In the genomic region with DNA sequence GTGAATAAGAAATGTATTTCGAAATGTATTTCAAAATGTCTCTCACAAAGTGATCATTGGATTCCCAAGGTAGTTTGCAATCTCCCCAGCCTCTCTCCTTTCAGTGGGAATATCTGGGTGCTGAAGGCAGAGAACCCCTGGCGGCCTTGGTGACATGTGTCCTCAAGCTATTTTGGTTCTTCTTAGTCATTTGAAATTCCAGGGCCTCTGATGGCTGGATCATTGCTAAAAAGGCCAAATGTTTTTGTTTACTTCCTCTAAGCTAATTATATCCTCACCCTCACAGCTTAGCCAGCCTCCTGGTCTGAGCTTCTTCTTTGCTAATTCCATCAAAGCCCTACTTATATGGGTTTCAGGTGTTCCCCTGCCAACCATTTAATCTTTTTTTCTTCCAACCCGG, we compare ENCODE assay signal across 22 cellular contexts.
A peak's percentile ranks its signal among the peaks of the same experiment; 100 is the strongest.
DNase-seq lines count a peak whose midpoint lies in the region; ATAC-seq and TF ChIP-seq lines count a peak whose summit lies in the region.
"Had no signal": no experiment of that assay in that cellular context is flagged by ENCODE, and none has a peak within 500 bp of the region (broad histone marks: within the 10 kb centered on the region; RNA-seq: fewer than 3 reads in every experiment).

No MANE protein-coding gene starts in this region.

- DNase-seq in EL (peak; percentile 20), adrenal gland (peak; percentile 18 to 65 (median 42)), neural progenitor cell (ENCODE audit: low spot score) (peak; percentile 18), MG63 (no peak), epidermal melanocyte (ENCODE audit: insufficient read length, low spot score) (no peak)
- DNase-seq: activated CD4-positive, alpha-beta memory T cell treated with anti-CD3 and anti-CD28 coated beads, Interleukin-2, amount 10 ng/mL, durations not matched to agents 7 days and 5 days; activated T-cell treated with anti-CD3 and anti-CD28 coated beads, Interleukin-2, amount 50 U/mL, for 4 hours; DMS79 treated with DMSO at 0.1 percent for 48 hours; esophagus squamous epithelium; hypothalamus; left colon; naive B cell; NCI-H187 treated with DMSO at 0.1 percent for 48 hours; Peyer's patch; spleen; SW 1271; tibial artery had no signal

- H3K4me3 Mint-ChIP-seq in neural progenitor cell, result no peak overlapping the region
- H3K4me3 Mint-ChIP-seq: activated CD4-positive, alpha-beta memory T cell treated with anti-CD3 and anti-CD28 coated beads, Interleukin-2, amount 10 ng/mL, durations not matched to agents 7 days and 5 days; activated T-cell treated with anti-CD3 and anti-CD28 coated beads, Interleukin-2, amount 50 U/mL, for 4 hours; CD14-positive monocyte; naive B cell had no signal

- H3K4me2 ChIP-seq in Loucy (ENCODE audit: low read depth, low read length, poor library complexity, severe bottlenecking) (no peak overlapping the region), neural progenitor cell (no peak overlapping the region)

- H3K27me3 Mint-ChIP-seq in neural progenitor cell (ENCODE audit: insufficient read depth, low read depth), result peaks cover 4% of the 10 kb centered on the region

- H3K27me3 ChIP-seq in Loucy (ENCODE audit: insufficient read depth, low read length, poor library complexity, severe bottlenecking), result no peaks in the 10 kb centered on the region
- no peaks in the 10 kb centered on the region for H3K27me3 ChIP-seq in adrenal gland
- H3K27me3 ChIP-seq in neural progenitor cell, result no peaks in the 10 kb centered on the region
- no peaks in the 10 kb centered on the region for H3K27me3 ChIP-seq in MG63
- H3K27me3 ChIP-seq: breast epithelium, esophagus squamous epithelium, Peyer's patch, tibial artery had no signal

- no peaks in the 10 kb centered on the region for H3K9me2 ChIP-seq in Loucy (replicated peaks; ENCODE audit: low read depth, low read length)

- H3K4me3 ChIP-seq in Loucy (ENCODE audit: low read length, poor library complexity, severe bottlenecking) (no peak overlapping the region), adrenal gland (no peak overlapping the region), neural progenitor cell (no peak overlapping the region), MG63 (no peak overlapping the region)
- H3K4me3 ChIP-seq: breast epithelium, esophagus squamous epithelium, Peyer's patch, spleen, tibial artery had no signal

- H3K36me3 ChIP-seq in Loucy (ENCODE audit: insufficient read depth, low read length), result no peaks in the 10 kb centered on the region
- H3K36me3 ChIP-seq in adrenal gland (replicated peaks in 1 of 2), result no peaks in the 10 kb centered on the region
- no peaks in the 10 kb centered on the region for H3K36me3 ChIP-seq in neural progenitor cell
- H3K36me3 ChIP-seq in MG63, result no peaks in the 10 kb centered on the region
- H3K36me3 ChIP-seq: breast epithelium, esophagus squamous epithelium, Peyer's patch, spleen, tibial artery had no signal

- TF ChIP-seq CTCF in Loucy (conservative IDR thresholded peaks at IDR 0.05; ENCODE audit: low read length) (no peak), adrenal gland (IDR thresholded peaks at IDR 0.05) (peak in 2 of 6 experiments; percentile 3 to 11), neural progenitor cell (IDR thresholded peaks at IDR 0.05) (no peak)

- H2AFZ ChIP-seq in Loucy (ENCODE audit: low read length) (peak overlapping the region; percentile 44; the same call in 1 of the 2 replicates), neural progenitor cell (replicated peaks) (no peak overlapping the region)

- H3K4me1 ChIP-seq in Loucy (ENCODE audit: insufficient read depth, low read length, poor library complexity, severe bottlenecking), result peaks cover 3% of the 10 kb centered on the region
- H3K4me1 ChIP-seq in adrenal gland (replicated peaks in 1 of 2), result peaks cover 0 to 17% of the 10 kb centered on the region in 2 donors
- no peaks in the 10 kb centered on the region for H3K4me1 ChIP-seq in neural progenitor cell
- H3K4me1 ChIP-seq: breast epithelium, Peyer's patch had no signal

- TF ChIP-seq POLR2A in adrenal gland (IDR thresholded peaks at IDR 0.05), result no peak

- no peaks in the 10 kb centered on the region for H3K9me3 Mint-ChIP-seq in neural progenitor cell
- H3K9me3 Mint-ChIP-seq: activated CD4-positive, alpha-beta memory T cell treated with anti-CD3 and anti-CD28 coated beads, Interleukin-2, amount 10 ng/mL, durations not matched to agents 7 days and 5 days; activated naive CD4-positive, alpha-beta T cell treated with anti-CD3 and anti-CD28 coated beads, Interleukin-2, amount 50 U/mL, for 72 hours; activated T-cell treated with anti-CD3 and anti-CD28 coated beads, Interleukin-2, amount 50 U/mL, for 4 hours; CD14-positive monocyte; naive B cell had no signal

- peaks cover 26% of the 10 kb centered on the region for H3K4me1 Mint-ChIP-seq in neural progenitor cell

- no peak overlapping the region for H3K27ac Mint-ChIP-seq in neural progenitor cell
- H3K27ac Mint-ChIP-seq: activated CD4-positive, alpha-beta memory T cell treated with anti-CD3 and anti-CD28 coated beads, Interleukin-2, amount 10 ng/mL, durations not matched to agents 7 days and 5 days; activated naive CD4-positive, alpha-beta T cell treated with anti-CD3 and anti-CD28 coated beads, Interleukin-2, amount 50 U/mL, for 72 hours; CD14-positive monocyte; naive B cell had no signal

- no peaks in the 10 kb centered on the region for H4K20me1 ChIP-seq in Loucy (ENCODE audit: insufficient read depth, low read length, poor library complexity, severe bottlenecking)
- no peaks in the 10 kb centered on the region for H4K20me1 ChIP-seq in neural progenitor cell (ENCODE audit: low read depth)

- intact Hi-C loops in adrenal gland (cut with DNase I), result loop anchor here in 1 of 2 donors (10.0 kb wide), 1 partner anchor 371 kb away; no protein-coding TSS in a partner anchor

- H3K36me3 Mint-ChIP-seq in neural progenitor cell, result no peaks in the 10 kb centered on the region
- H3K36me3 Mint-ChIP-seq: activated naive CD4-positive, alpha-beta T cell treated with anti-CD3 and anti-CD28 coated beads, Interleukin-2, amount 50 U/mL, for 72 hours; CD14-positive monocyte; naive B cell had no signal

- no peaks in the 10 kb centered on the region for H3K79me2 ChIP-seq in Loucy (ENCODE audit: insufficient read depth, low read length)
- H3K79me2 ChIP-seq in neural progenitor cell (ENCODE audit: low read depth), result no peaks in the 10 kb centered on the region

- ATAC-seq in HG03159 (IDR thresholded peaks at IDR 0.05; ENCODE audit: unreplicated experiment), result no peak
- ATAC-seq: activated naive CD4-positive, alpha-beta T cell treated with anti-CD3 and anti-CD28 coated beads, Interleukin-2, amount 50 U/mL, for 72 hours; activated T-cell treated with anti-CD3 and anti-CD28 coated beads, Interleukin-2, amount 50 U/mL, for 4 hours; left colon had no signal

- H3K9me3 ChIP-seq in Loucy (ENCODE audit: insufficient read depth, low read depth, low read length) (no peaks in the 10 kb centered on the region), adrenal gland (replicated peaks in 1 of 3) (no peaks in the 10 kb centered on the region), neural progenitor cell (ENCODE audit: low read depth) (no peaks in the 10 kb centered on the region), MG63 (no peaks in the 10 kb centered on the region)
- H3K9me3 ChIP-seq: breast epithelium, esophagus squamous epithelium, Peyer's patch, spleen, tibial artery had no signal

- H3F3A ChIP-seq in Loucy (ENCODE audit: low read depth) (no peaks in the 10 kb centered on the region), neural progenitor cell (ENCODE audit: low read depth) (no peaks in the 10 kb centered on the region)

- no peak overlapping the region for H3K9ac ChIP-seq in Loucy (ENCODE audit: low read depth, low read length, poor library complexity, severe bottlenecking)
- H3K9ac ChIP-seq in neural progenitor cell, result no peak overlapping the region

- H3K27ac ChIP-seq in adrenal gland (peak overlapping the region in 4 of 5 donors; percentile 6 to 58 (median 30)), neural progenitor cell (no peak overlapping the region)
- H3K27ac ChIP-seq: breast epithelium, Peyer's patch, spleen, tibial artery had no signal

- WGBS in adrenal gland, 4 donors, result 57 to 65% (median 63%) methylated on average over 3 of the region's 3 CpGs

Comparison
In these comparisons a context has a peak if more than half of its experiments do, and no peak if none do; other contexts are left out.
1. DNase-seq: peak in EL (single experiment), adrenal gland (7 of 7) and neural progenitor cell (single experiment); none in MG63 (single experiment) and epidermal melanocyte (single experiment).